Comparison of ENCODE assay signal across 25 cellular contexts in genomic region chr1:38672692-38673091, GRCh38.
"Had no signal": no experiment of that assay in that cellular context is flagged by ENCODE, and none has a peak within 500 bp of the region (broad histone marks: within the 10 kb centered on the region; RNA-seq: fewer than 3 reads in every experiment).

No MANE protein-coding gene starts in this region.

- H3K36me3 Mint-ChIP-seq: activated CD8-positive, alpha-beta memory T cell treated with anti-CD3 and anti-CD28 coated beads, Interleukin-2, amount 10 ng/mL, durations not matched to agents 7 days and 5 days; activated naive CD4-positive, alpha-beta T cell treated with anti-CD3 and anti-CD28 coated beads, Interleukin-2, amount 50 U/mL, for 24 hours; brain; WTC11 had no signal

- FAIRE-seq: astrocyte, RCC 7860 had no signal

- H3K4me1 Mint-ChIP-seq: activated CD8-positive, alpha-beta memory T cell treated with anti-CD3 and anti-CD28 coated beads, Interleukin-2, amount 10 ng/mL, durations not matched to agents 7 days and 5 days; activated naive CD4-positive, alpha-beta T cell treated with anti-CD3 and anti-CD28 coated beads, Interleukin-2, amount 50 U/mL, for 24 hours; brain had no signal

- ATAC-seq: activated CD8-positive, alpha-beta memory T cell treated with anti-CD3 and anti-CD28 coated beads, Interleukin-2, amount 10 ng/mL, durations not matched to agents 7 days and 5 days; PC-3; WTC11 had no signal

- DNase-seq: activated CD4-positive, alpha-beta T cell treated with anti-CD3 and anti-CD28 coated beads for 48 hours; activated CD4-positive, alpha-beta T cell treated with anti-CD3 and anti-CD28 coated beads, Interleukin-2, amount 50 U/mL, for 48 hours; activated CD4-positive, CD25-positive, alpha-beta regulatory T cell treated with anti-CD3 and anti-CD28 coated beads, Interleukin-2, amount 50 U/mL, for 72 hours; activated CD8-positive, alpha-beta memory T cell treated with anti-CD3 and anti-CD28 coated beads, Interleukin-2, amount 10 ng/mL, durations not matched to agents 7 days and 5 days; activated effector memory CD4-positive, alpha-beta T cell treated with Interleukin-2 at 50 U/mL for 16 hours; activated naive CD4-positive, alpha-beta T cell; activated T-cell treated with anti-CD3 and anti-CD28 coated beads, Interleukin-2, amount 50 U/mL, for 24 hours; amygdala; KG1; NCI-H1048; NCI-H146; NCI-H187 treated with DMSO at 0.1 percent for 48 hours; NCI-H2081 treated with DMSO at 0.1 percent for 48 hours; NCI-H446; NCI-H524; PC-3; SHP77 treated with DMSO at 0.1 percent for 48 hours; T-helper 9 cell had no signal

- H3K4me3 Mint-ChIP-seq: activated CD8-positive, alpha-beta memory T cell treated with anti-CD3 and anti-CD28 coated beads, Interleukin-2, amount 10 ng/mL, durations not matched to agents 7 days and 5 days; activated naive CD4-positive, alpha-beta T cell treated with anti-CD3 and anti-CD28 coated beads, Interleukin-2, amount 50 U/mL, for 24 hours; activated T-cell treated with anti-CD3 and anti-CD28 coated beads, Interleukin-2, amount 50 U/mL, for 24 hours; activated T-helper 1 cell treated with anti-CD3 and anti-CD28 coated beads, Interleukin-12 subunit alpha, Interleukin-12 subunit beta, Interleukin-2, Interleukin-4 antibody, amounts not matched to agents 30 ng/mL and 10 ng/mL and 1 ng/mL, durations not matched to agents 14 hours and 24 hours and 36 hours; brain; T-helper 1 cell treated with Interleukin-12 subunit alpha and Interleukin-12 subunit beta and Interleukin-4 antibody, amounts not matched to agents 30 μg/mL and 1 μg/mL, for 36 hours; WTC11 had no signal

- H3K27ac Mint-ChIP-seq: activated CD8-positive, alpha-beta memory T cell treated with anti-CD3 and anti-CD28 coated beads, Interleukin-2, amount 10 ng/mL, durations not matched to agents 7 days and 5 days; activated naive CD4-positive, alpha-beta T cell treated with anti-CD3 and anti-CD28 coated beads, Interleukin-2, amount 50 U/mL, for 24 hours; activated T-cell treated with anti-CD3 and anti-CD28 coated beads, Interleukin-2, amount 50 U/mL, for 24 hours; activated T-helper 1 cell treated with anti-CD3 and anti-CD28 coated beads, Interleukin-12 subunit alpha, Interleukin-12 subunit beta, Interleukin-2, Interleukin-4 antibody, amounts not matched to agents 30 ng/mL and 10 ng/mL and 1 ng/mL, durations not matched to agents 14 hours and 24 hours and 36 hours; brain; T-helper 1 cell treated with Interleukin-12 subunit alpha and Interleukin-12 subunit beta and Interleukin-4 antibody, amounts not matched to agents 30 μg/mL and 1 μg/mL, for 36 hours; WTC11 had no signal

- H3K9me3 Mint-ChIP-seq: activated naive CD4-positive, alpha-beta T cell treated with anti-CD3 and anti-CD28 coated beads, Interleukin-2, amount 50 U/mL, for 24 hours; activated T-cell treated with anti-CD3 and anti-CD28 coated beads, Interleukin-2, amount 50 U/mL, for 24 hours; activated T-helper 1 cell treated with anti-CD3 and anti-CD28 coated beads, Interleukin-12 subunit alpha, Interleukin-12 subunit beta, Interleukin-2, Interleukin-4 antibody, amounts not matched to agents 30 ng/mL and 10 ng/mL and 1 ng/mL, durations not matched to agents 14 hours and 24 hours and 36 hours; T-helper 1 cell treated with Interleukin-12 subunit alpha and Interleukin-12 subunit beta and Interleukin-4 antibody, amounts not matched to agents 30 μg/mL and 1 μg/mL, for 36 hours; WTC11 had no signal
